ENCODE assay signal across 14 cellular contexts in the genomic region with DNA sequence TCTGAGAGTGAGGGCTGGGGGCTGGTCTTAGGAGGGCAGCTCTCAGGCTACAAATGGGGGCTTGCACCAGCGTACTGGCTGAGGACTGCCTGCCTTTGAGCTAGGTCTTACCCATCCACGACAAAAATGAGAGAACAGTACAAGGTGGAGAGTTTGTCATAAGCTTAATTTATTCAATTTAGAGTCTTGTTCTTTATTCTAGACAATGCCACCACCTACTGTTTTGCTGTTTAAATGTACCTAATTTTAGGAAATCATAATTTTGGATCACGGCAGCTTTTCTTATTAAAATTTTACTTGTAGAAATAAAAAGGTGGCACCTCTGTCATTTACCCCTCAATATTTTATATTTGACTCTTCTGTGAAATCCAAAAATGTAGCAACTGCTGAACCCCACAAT.
DNase-seq lines count a peak whose midpoint lies in the region; ATAC-seq and TF ChIP-seq lines count a peak whose summit lies in the region.
"Had no signal": no experiment of that assay in that cellular context is flagged by ENCODE, and none has a peak within 500 bp of the region (broad histone marks: within the 10 kb centered on the region; RNA-seq: fewer than 3 reads in every experiment).

No MANE protein-coding gene starts in this region.

- ATAC-seq in right cardiac atrium = no peak
- no peak for ATAC-seq in Right ventricle myocardium superior (ENCODE audit: poor library complexity)
- no peak for ATAC-seq in GM21515 (IDR thresholded peaks at IDR 0.05; ENCODE audit: unreplicated experiment)

- POLR2A ChIA-PET in HEK293T (lab: Yijun Ruan, JAX) = no interaction called here

- H3K27me3 ChIP-seq in right cardiac atrium (ENCODE audit: control insufficient read depth, insufficient read depth) (no peaks in the 10 kb centered on the region), adipocyte (replicated peaks; ENCODE audit: control insufficient read depth, insufficient read depth, low read length) (no peaks in the 10 kb centered on the region), uterus (no peaks in the 10 kb centered on the region)
- H3K27me3 ChIP-seq: cardiac muscle cell, tibial nerve had no signal

- intact Hi-C loops in right cardiac atrium (cut with DNase I) = loop anchor here in 3 of 4 donors (5.0 to 10.0 kb wide), 6 partner anchors 80 to 637 kb away; partner anchors contain the start of gene SLCO3A1 (in 1 of the 3)
- intact Hi-C loops in Right ventricle myocardium superior (cut with DNase I) = loop anchor here (5.0 to 10.0 kb wide), 2 partner anchors 80 to 123 kb away; no protein-coding TSS in a partner anchor
- intact Hi-C loops in uterus (cut with DNase I; ENCODE audit: low total_unique reads) = loop anchor here (10.0 kb wide), 1 partner anchor 87 kb away; the partner anchor contains the start of gene SLCO3A1

- no peak for DNase-seq in right cardiac atrium
- DNase-seq in Right ventricle myocardium superior = no peak
- peak; percentile 41 for DNase-seq in adipocyte (ENCODE audit: low read depth)
- DNase-seq in kidney tubule cell (ENCODE audit: low spot score) = peak; percentile 34
- DNase-seq in uterus = no peak
- DNase-seq in HEK293T (ENCODE audit: extremely low spot score) = no peak
- DNase-seq in NCI-H1048 (lab: John Stamatoyannopoulos, UW) = no peak
- DNase-seq: activated CD4-positive, CD25-positive, alpha-beta regulatory T cell treated with anti-CD3 and anti-CD28 coated beads, Interleukin-2, amount 50 U/mL, for 72 hours; foreskin fibroblast; MM.1S; NCI-H510A treated with DMSO at 0.1 percent for 48 hours had no signal

- no peak overlapping the region for H3K4me3 ChIP-seq in right cardiac atrium (ENCODE audit: low read length)
- no peak overlapping the region for H3K4me3 ChIP-seq in adipocyte (ENCODE audit: low read length)
- no peak overlapping the region for H3K4me3 ChIP-seq in uterus
- H3K4me3 ChIP-seq: cardiac muscle cell had no signal

- WGBS in right cardiac atrium = 60% methylated on average over 3 of the region's 3 CpGs

- H3K27ac ChIP-seq in right cardiac atrium (ENCODE audit: low read length) (peak overlapping the region; percentile 29), uterus (peak overlapping the region; percentile 59 to 71)

- TF ChIP-seq POLR2A in uterus (IDR thresholded peaks at IDR 0.05) = no peak

- peak overlapping the region; percentile 73 for H3K9ac ChIP-seq in adipocyte (ENCODE audit: low read length)

- CTCF ChIA-PET in HEK293T (lab: Yijun Ruan, JAX) = interaction anchor here (1.2 kb wide), 2 partner anchors 41 to 235 kb away, joined by 6 read pairs; no protein-coding TSS in a partner anchor

- TF ChIP-seq CTCF in uterus (IDR thresholded peaks at IDR 0.05) = no peak

- H3K9me3 ChIP-seq in right cardiac atrium (ENCODE audit: control insufficient read depth, low read length) = no peaks in the 10 kb centered on the region
- no peaks in the 10 kb centered on the region for H3K9me3 ChIP-seq in adipocyte (ENCODE audit: control insufficient read depth, low read length)
- no peaks in the 10 kb centered on the region for H3K9me3 ChIP-seq in uterus
- H3K9me3 ChIP-seq: tibial nerve had no signal

- H3K36me3 ChIP-seq in adipocyte (ENCODE audit: control insufficient read depth, insufficient read depth, low read length, severe bottlenecking) = no peaks in the 10 kb centered on the region
- H3K36me3 ChIP-seq in uterus = no peaks in the 10 kb centered on the region
- H3K36me3 ChIP-seq: cardiac muscle cell, tibial nerve had no signal

- H3K4me1 ChIP-seq in right cardiac atrium (ENCODE audit: control insufficient read depth, insufficient read depth, low read length) (peaks cover 43% of the 10 kb centered on the region), adipocyte (ENCODE audit: control insufficient read depth, insufficient read depth, low read length) (peaks cover 44% of the 10 kb centered on the region), uterus (peaks cover 5 to 6% of the 10 kb centered on the region in 2 donors)

TF ChIP-seq in HEK293T, 16 proteins besides CTCF, POLR2A, EP300 and RAD21:
- TF ChIP-seq PKNOX1 (IDR thresholded peaks at IDR 0.05) (no peak), SUZ12 (IDR thresholded peaks at IDR 0.05) (no peak), FOXA1 (IDR thresholded peaks at IDR 0.05) (no peak), CTBP1 (IDR thresholded peaks at IDR 0.05; ENCODE audit: borderline replicate concordance) (no peak), SP1 (IDR thresholded peaks at IDR 0.05) (no peak), BHLHE40 (IDR thresholded peaks at IDR 0.05; ENCODE audit: borderline replicate concordance) (no peak), L3MBTL2 (conservative IDR thresholded peaks at IDR 0.05) (no peak), ELF4 (IDR thresholded peaks at IDR 0.05) (no peak), TARDBP (IDR thresholded peaks at IDR 0.05) (no peak), LEF1 (IDR thresholded peaks at IDR 0.05; ENCODE audit: borderline replicate concordance) (no peak), FOXK2 (IDR thresholded peaks at IDR 0.05) (no peak), ARNT (IDR thresholded peaks at IDR 0.05) (no peak), NFRKB (IDR thresholded peaks at IDR 0.05) (no peak), FOXM1 (IDR thresholded peaks at IDR 0.05; ENCODE audit: borderline replicate concordance) (no peak)

Comparison
In these comparisons a context has a peak if more than half of its experiments do, and no peak if none do; other contexts are left out.
1. DNase-seq: peak in adipocyte (single experiment) and kidney tubule cell (single experiment); none in right cardiac atrium (0 of 3), Right ventricle myocardium superior (single experiment), uterus (0 of 2), HEK293T (single experiment) and NCI-H1048 (single experiment).